Comparison of ENCODE assay signal across 2 cellular contexts in genomic region chr11:119125849-119126248, GRCh38.
TF ChIP-seq lines count a peak whose summit lies in the region.

No MANE protein-coding gene starts in this region.

TF ChIP-seq in K562, 482 proteins besides CTCF, POLR2A, EP300 and RAD21:
- 0 out of 2 replicates have a peak, but pooled peaks have one; percentile 55 for TF ChIP-seq MEF2A (IDR thresholded peaks at IDR 0.05; ENCODE audit: control insufficient read depth, low read depth, low read length)
- no peak for TF ChIP-seq HDAC6 (IDR thresholded peaks at IDR 0.05; ENCODE audit: low read depth, low read length)
- no peak for TF ChIP-seq TCFL5 (CRISPR knock-in tag; conservative IDR thresholded peaks at IDR 0.05)

TF ChIP-seq in HEK293T, 16 proteins besides CTCF, POLR2A, EP300 and RAD21:
- TF ChIP-seq TARDBP (IDR thresholded peaks at IDR 0.05) (no peak), LEF1 (IDR thresholded peaks at IDR 0.05; ENCODE audit: borderline replicate concordance) (no peak), SP1 (IDR thresholded peaks at IDR 0.05) (no peak), CTBP1 (IDR thresholded peaks at IDR 0.05; ENCODE audit: borderline replicate concordance) (no peak), ARNT (IDR thresholded peaks at IDR 0.05) (no peak)
